37 cellular contexts compared by ENCODE assay signal in genomic region chr10:5640501-5640900, GRCh38.
"Had no signal": no experiment of that assay in that cellular context is flagged by ENCODE, and none has a peak within 500 bp of the region (broad histone marks: within the 10 kb centered on the region; RNA-seq: fewer than 3 reads in every experiment).

No MANE protein-coding gene starts in this region.

- H3K9me3 Mint-ChIP-seq: activated B cell treated with CpG ODN at 0.5 μM for 24 hours; activated CD4-positive, alpha-beta memory T cell treated with anti-CD3 and anti-CD28 coated beads for 36 hours; activated naive CD4-positive, alpha-beta T cell treated with anti-CD3 and anti-CD28 coated beads, Interleukin-2, amount 10 ng/mL, durations not matched to agents 7 days and 5 days; activated naive CD8-positive, alpha-beta T cell treated with anti-CD3 and anti-CD28 coated beads, Interleukin-2, amount 50 U/mL, for 24 hours; brain; T-helper 1 cell treated with Interleukin-12 subunit alpha and Interleukin-12 subunit beta and Interleukin-4 antibody, amounts not matched to agents 30 μg/mL and 1 μg/mL, for 36 hours; T-helper 2 cell treated with Interferon-gamma antibody and Interleukin-4, amounts not matched to agents 5 μg/mL and 100 μg/mL, for 36 hours had no signal

- H3K27me3 ChIP-seq: MG63, Peyer's patch had no signal

- FAIRE-seq: TTC549 had no signal

- H3K4me3 ChIP-seq: MG63, Peyer's patch had no signal

- H3K4me3 Mint-ChIP-seq: activated B cell treated with CpG ODN at 0.5 μM for 24 hours; activated CD4-positive, alpha-beta memory T cell treated with anti-CD3 and anti-CD28 coated beads for 36 hours; activated naive CD4-positive, alpha-beta T cell treated with anti-CD3 and anti-CD28 coated beads, Interleukin-2, amount 10 ng/mL, durations not matched to agents 7 days and 5 days; activated naive CD8-positive, alpha-beta T cell; activated naive CD8-positive, alpha-beta T cell treated with anti-CD3 and anti-CD28 coated beads, Interleukin-2, amount 50 U/mL, for 24 hours; brain; T-helper 1 cell treated with Interleukin-12 subunit alpha and Interleukin-12 subunit beta and Interleukin-4 antibody, amounts not matched to agents 30 μg/mL and 1 μg/mL, for 36 hours; T-helper 2 cell treated with Interferon-gamma antibody and Interleukin-4, amounts not matched to agents 5 μg/mL and 100 μg/mL, for 36 hours had no signal

- H3K4me1 Mint-ChIP-seq: activated naive CD4-positive, alpha-beta T cell treated with anti-CD3 and anti-CD28 coated beads, Interleukin-2, amount 10 ng/mL, durations not matched to agents 7 days and 5 days had no signal

- DNase-seq: activated B cell treated with CpG ODN at 0.5 μM for 24 hours; activated CD4-positive, alpha-beta memory T cell treated with anti-CD3 and anti-CD28 coated beads for 36 hours; activated CD4-positive, alpha-beta T cell treated with anti-CD3 and anti-CD28 coated beads for 4 hours; activated CD4-positive, alpha-beta T cell treated with anti-CD3 and anti-CD28 coated beads, Interleukin-2, amount 50 U/mL, for 1 hour; activated CD4-positive, CD25-positive, alpha-beta regulatory T cell treated with anti-CD3 and anti-CD28 coated beads, Interleukin-2, amount 50 U/mL, for 72 hours; activated CD8-positive, alpha-beta memory T cell treated with anti-CD3 and anti-CD28 coated beads, Interleukin-2, amount 50 U/mL, for 4 hours; activated effector memory CD4-positive, alpha-beta T cell treated with Interleukin-2 at 50 U/mL for 16 hours; activated naive CD4-positive, alpha-beta T cell treated with anti-CD3 and anti-CD28 coated beads, Interleukin-2, amount 10 ng/mL, durations not matched to agents 7 days and 5 days; activated naive CD8-positive, alpha-beta T cell treated with anti-CD3 and anti-CD28 coated beads, Interleukin-2, amount 50 U/mL, for 24 hours; activated T-cell treated with anti-CD3 and anti-CD28 coated beads for 4 hours; activated T-cell treated with anti-CD3 and anti-CD28 coated beads, Interleukin-2, amount 50 U/mL, for 48 hours; anterior cingulate cortex; Kasumi-1; KG1; MG63; NCI-H1048; NCI-H1105 treated with DMSO at 0.1 percent for 48 hours; NCI-H1436; NCI-H1694; NCI-H1930; NCI-H2081 treated with DMSO at 0.1 percent for 48 hours; NCI-H226; NCI-H446 treated with DMSO at 0.1 percent for 48 hours; NCI-H524; NCI-H69; NCI-H82; NK-92 treated with Interleukin-12 subunit alpha and Interleukin-12 subunit beta, amount 100 ng/mL, for 24 hours; PC-3; RPMI8226; SIG-M5 had no signal

- H3K27me3 Mint-ChIP-seq: activated B cell treated with CpG ODN at 0.5 μM for 24 hours; activated CD4-positive, alpha-beta memory T cell treated with anti-CD3 and anti-CD28 coated beads for 36 hours; activated naive CD4-positive, alpha-beta T cell treated with anti-CD3 and anti-CD28 coated beads, Interleukin-2, amount 10 ng/mL, durations not matched to agents 7 days and 5 days; activated naive CD8-positive, alpha-beta T cell; activated naive CD8-positive, alpha-beta T cell treated with anti-CD3 and anti-CD28 coated beads, Interleukin-2, amount 50 U/mL, for 24 hours; brain had no signal

- H3K36me3 ChIP-seq: MG63 had no signal

- H3K27ac ChIP-seq: Peyer's patch had no signal

- H3K27ac Mint-ChIP-seq: activated B cell treated with CpG ODN at 0.5 μM for 24 hours; activated CD4-positive, alpha-beta memory T cell treated with anti-CD3 and anti-CD28 coated beads for 36 hours; activated naive CD4-positive, alpha-beta T cell treated with anti-CD3 and anti-CD28 coated beads, Interleukin-2, amount 10 ng/mL, durations not matched to agents 7 days and 5 days; activated naive CD8-positive, alpha-beta T cell; activated naive CD8-positive, alpha-beta T cell treated with anti-CD3 and anti-CD28 coated beads, Interleukin-2, amount 50 U/mL, for 24 hours; T-helper 1 cell treated with Interleukin-12 subunit alpha and Interleukin-12 subunit beta and Interleukin-4 antibody, amounts not matched to agents 30 μg/mL and 1 μg/mL, for 36 hours; T-helper 2 cell treated with Interferon-gamma antibody and Interleukin-4, amounts not matched to agents 5 μg/mL and 100 μg/mL, for 36 hours had no signal

- H3K9me3 ChIP-seq: MG63, Peyer's patch had no signal

- H3K36me3 Mint-ChIP-seq: activated naive CD4-positive, alpha-beta T cell treated with anti-CD3 and anti-CD28 coated beads, Interleukin-2, amount 10 ng/mL, durations not matched to agents 7 days and 5 days had no signal

- ATAC-seq: activated naive CD8-positive, alpha-beta T cell treated with anti-CD3 and anti-CD28 coated beads, Interleukin-2, amount 50 U/mL, for 24 hours; PC-3; SK-N-SH treated with all-trans-retinoic acid at 6 μM for 48 hours had no signal
